Comparison of ENCODE assay signal across 10 cellular contexts in the genomic region with DNA sequence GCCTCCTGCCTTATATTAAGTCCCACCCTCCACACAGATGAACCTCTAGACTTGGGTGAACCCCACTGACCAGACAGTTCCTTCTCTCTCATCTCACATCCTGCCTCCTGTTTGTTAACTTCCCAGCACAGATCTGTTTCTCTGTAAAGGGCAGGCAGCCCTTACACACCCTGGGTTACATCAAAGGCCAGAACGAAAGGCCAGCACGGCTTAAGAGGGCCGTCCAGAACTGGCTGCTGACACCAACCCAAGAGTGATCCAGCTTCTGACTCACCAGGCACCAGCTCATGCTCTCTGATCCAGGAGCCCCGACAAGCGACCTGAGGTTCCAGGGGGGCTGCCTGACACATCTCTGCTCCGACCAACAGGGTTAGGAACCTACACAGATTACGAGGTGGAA.
A peak's percentile ranks its signal among the peaks of the same experiment; 100 is the strongest.
DNase-seq lines count a peak whose midpoint lies in the region; ATAC-seq and TF ChIP-seq lines count a peak whose summit lies in the region.
"Had no signal": no experiment of that assay in that cellular context is flagged by ENCODE, and none has a peak within 500 bp of the region (broad histone marks: within the 10 kb centered on the region; RNA-seq: fewer than 3 reads in every experiment).

No MANE protein-coding gene starts in this region.

- H3K4me3 ChIP-seq in skeletal muscle tissue (ENCODE audit: low read length in 3 of 3): peak overlapping the region; percentile 52 to 70 (median 65)

- no peaks in the 10 kb centered on the region for H3K36me3 ChIP-seq in skeletal muscle tissue (ENCODE audit: control insufficient read depth in 3 of 3, insufficient read depth in 3 of 3, low read length in 3 of 3)

- H3K4me3 Mint-ChIP-seq in chondrocyte (ENCODE audit: unreplicated experiment): peak overlapping the region; percentile 32
- H3K4me3 Mint-ChIP-seq in stimulated activated naive B cell treated with anti-CD40 and anti-IgM and Interleukin-4, amounts not matched to agents 10 μg/mL and 1 μg/mL and 100 μg/mL, for 72 hours: no peak overlapping the region

- peak overlapping the region; percentile 90 for H3K27ac ChIP-seq in skeletal muscle tissue (ENCODE audit: low read depth, low read length)

- H3K27ac Mint-ChIP-seq in chondrocyte (ENCODE audit: unreplicated experiment): peak overlapping the region; percentile 87
- H3K27ac Mint-ChIP-seq in stimulated activated naive B cell treated with anti-CD40 and anti-IgM and Interleukin-4, amounts not matched to agents 10 μg/mL and 1 μg/mL and 100 μg/mL, for 72 hours: no peak overlapping the region

- peak; percentile 33 for ATAC-seq in left lobe of liver
- ATAC-seq in stimulated activated naive B cell treated with anti-CD40 and anti-IgM and Interleukin-4, amounts not matched to agents 10 μg/mL and 1 μg/mL and 100 μg/mL, for 72 hours (replicated peaks): no peak
- no peak for ATAC-seq in HG02981 (IDR thresholded peaks at IDR 0.05; ENCODE audit: unreplicated experiment)

- peak overlapping the region; percentile 70 to 86 (median 78) for H3K9ac ChIP-seq in skeletal muscle tissue (ENCODE audit: low read depth in 1 of 3, low read length in 3 of 3)

- H3K36me3 Mint-ChIP-seq in chondrocyte (ENCODE audit: low read depth): peaks cover 10% of the 10 kb centered on the region
- H3K36me3 Mint-ChIP-seq in stimulated activated naive B cell treated with anti-CD40 and anti-IgM and Interleukin-4, amounts not matched to agents 10 μg/mL and 1 μg/mL and 100 μg/mL, for 72 hours: peaks cover 0 to 3% of the 10 kb centered on the region in 2 donors

- no peaks in the 10 kb centered on the region for H3K27me3 ChIP-seq in skeletal muscle tissue (ENCODE audit: control insufficient read depth in 3 of 3, insufficient read depth in 3 of 3, low read length in 3 of 3)

- no peak for TF ChIP-seq CTCF in chondrocyte (IDR thresholded peaks at IDR 0.05)

- H3K4me1 ChIP-seq in skeletal muscle tissue (ENCODE audit: control insufficient read depth in 3 of 3, insufficient read depth in 3 of 3, low read length in 3 of 3): peaks cover 36 to 42% (median 39%) of the 10 kb centered on the region in 3 donors

- no peaks in the 10 kb centered on the region for H3K27me3 Mint-ChIP-seq in chondrocyte (ENCODE audit: low read depth)
- peaks cover 37 to 44% of the 10 kb centered on the region in 2 donors for H3K27me3 Mint-ChIP-seq in stimulated activated naive B cell treated with anti-CD40 and anti-IgM and Interleukin-4, amounts not matched to agents 10 μg/mL and 1 μg/mL and 100 μg/mL, for 72 hours

- H3K4me1 Mint-ChIP-seq in chondrocyte (ENCODE audit: low read depth): peaks cover 74% of the 10 kb centered on the region
- H3K4me1 Mint-ChIP-seq in stimulated activated naive B cell treated with anti-CD40 and anti-IgM and Interleukin-4, amounts not matched to agents 10 μg/mL and 1 μg/mL and 100 μg/mL, for 72 hours: peaks cover 0 to 2% of the 10 kb centered on the region in 2 donors

- no peaks in the 10 kb centered on the region for H3K9me3 ChIP-seq in skeletal muscle tissue (ENCODE audit: control insufficient read depth in 3 of 3, low read length in 3 of 3)

- DNase-seq in ELR (ENCODE audit: low read depth) (peak; percentile 90), chondrocyte (ENCODE audit: low spot score) (no peak), left lobe of liver (ENCODE audit: low spot score) (no peak), NCI-H82 (lab: John Stamatoyannopoulos, UW) (no peak), HUDEP-2 (lab: John Stamatoyannopoulos, UW; ENCODE audit: unreplicated experiment in 76 of 76) (no peak)
- DNase-seq in stimulated activated naive B cell treated with anti-CD40 and anti-IgM and Interleukin-4, amounts not matched to agents 10 μg/mL and 1 μg/mL and 100 μg/mL, for 72 hours: no peak
- DNase-seq: DND-41, MM.1S had no signal

- peaks cover 7% of the 10 kb centered on the region for H3K9me3 Mint-ChIP-seq in chondrocyte (ENCODE audit: low read depth)
- H3K9me3 Mint-ChIP-seq in stimulated activated naive B cell treated with anti-CD40 and anti-IgM and Interleukin-4, amounts not matched to agents 10 μg/mL and 1 μg/mL and 100 μg/mL, for 72 hours: peaks cover 0 to 2% of the 10 kb centered on the region in 2 donors
